In the genomic region with DNA sequence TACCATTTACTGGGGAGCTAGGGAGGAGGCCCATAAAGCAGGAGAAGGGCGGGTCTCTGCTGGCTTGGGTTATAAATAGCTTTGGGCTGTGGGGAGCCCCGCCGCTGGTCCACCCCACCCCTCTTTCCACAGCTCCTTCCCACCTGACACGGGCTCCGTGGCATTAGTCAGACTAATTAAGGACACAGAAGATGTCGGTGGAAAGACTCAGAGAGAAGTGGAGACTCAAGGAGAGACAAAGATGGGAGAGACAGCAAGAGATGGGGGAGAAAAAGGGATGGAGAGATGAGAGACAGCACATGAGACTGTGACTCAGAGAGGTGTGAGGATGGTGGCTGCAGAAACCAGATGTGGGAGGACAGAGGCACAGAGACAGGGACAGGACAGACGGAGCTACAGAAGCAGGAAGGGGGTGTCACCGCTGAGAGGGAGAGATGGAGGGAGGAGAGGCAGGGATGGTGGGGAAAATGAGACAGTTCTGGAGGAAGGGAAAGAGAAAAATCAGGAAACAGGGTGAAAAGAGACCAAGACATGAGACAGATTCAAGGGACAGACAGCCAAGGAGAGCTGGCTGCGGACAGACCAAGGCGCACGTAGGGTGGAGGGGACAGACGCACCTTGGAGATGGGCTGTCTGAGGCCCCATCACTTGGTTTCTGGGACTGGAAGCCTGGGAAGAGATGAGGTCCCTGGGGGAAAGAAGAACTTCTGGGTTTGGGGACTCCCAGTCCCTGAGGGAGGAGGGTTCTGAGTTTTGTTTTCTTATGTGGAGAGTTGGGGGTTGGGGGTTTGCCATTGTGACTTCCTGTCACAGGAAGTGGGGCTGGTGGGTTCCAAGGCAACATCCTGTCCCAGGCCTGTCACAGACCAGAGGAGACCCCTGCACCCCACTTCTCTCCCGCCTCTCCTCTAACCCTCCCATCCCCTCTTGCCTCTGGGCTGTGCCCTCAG, we compare ENCODE assay signal across 9 cellular contexts. TPM values are rescaled to one million over a fixed set of nuclear protein-coding genes. Genes with fewer than 3 reads are reported as not detected.
DNase-seq lines count a peak whose midpoint lies in the region; ATAC-seq, FAIRE-seq and TF ChIP-seq lines count a peak whose summit lies in the region.
"Had no signal": no experiment of that assay in that cellular context is flagged by ENCODE, and none has a peak within 500 bp of the region (broad histone marks: within the 10 kb centered on the region; RNA-seq: fewer than 3 reads in every experiment).

No MANE protein-coding gene starts in this region.

- no peaks in the 10 kb centered on the region for H3K9me3 Mint-ChIP-seq in activated CD8-positive, alpha-beta T cell treated with anti-CD3 and anti-CD28 coated beads, Interleukin-2, amount 10 ng/mL, durations not matched to agents 7 days and 5 days (ENCODE audit: insufficient read depth)

- H3K36me3 ChIP-seq in HUES64 (ENCODE audit: insufficient read depth, low read length): peaks cover 11% of the 10 kb centered on the region
- no peaks in the 10 kb centered on the region for H3K36me3 ChIP-seq in hepatocyte (replicated peaks; ENCODE audit: insufficient read depth, low read depth)
- peaks cover 23 to 43% (median 39%) of the 10 kb centered on the region in 4 donors for H3K36me3 ChIP-seq in stomach

- peak; percentile 90 for DNase-seq in activated CD8-positive, alpha-beta T cell treated with anti-CD3 and anti-CD28 coated beads, Interleukin-2, amount 10 ng/mL, durations not matched to agents 7 days and 5 days
- DNase-seq in hepatocyte (ENCODE audit: low spot score): no peak
- no peak for DNase-seq in stomach
- DNase-seq in H54 (ENCODE audit: insufficient read length, low spot score): no peak
- no peak for DNase-seq in Right ventricle myocardium superior
- no peak for DNase-seq in AML-193 (lab: John Stamatoyannopoulos, UW)

- no peak for TF ChIP-seq POLR2A in stomach (IDR thresholded peaks at IDR 0.05)
- no peak for TF ChIP-seq POLR2A in H54 (IDR thresholded peaks at IDR 0.05; ENCODE audit: low read depth, low read length)

- H3K9me2 ChIP-seq in hepatocyte (replicated peaks; ENCODE audit: insufficient read depth): no peaks in the 10 kb centered on the region

- H3K9me3 ChIP-seq in HUES64 (ENCODE audit: insufficient read depth, low read depth, low read length) (no peaks in the 10 kb centered on the region), hepatocyte (ENCODE audit: low read depth) (no peaks in the 10 kb centered on the region), stomach (no peaks in the 10 kb centered on the region)

- no peak for TF ChIP-seq CTCF in hepatocyte (IDR thresholded peaks at IDR 0.05; ENCODE audit: poor library complexity)
- no peak for TF ChIP-seq CTCF in stomach (IDR thresholded peaks at IDR 0.05)

- peaks cover 27% of the 10 kb centered on the region for H3K79me2 ChIP-seq in hepatocyte

- H4K20me1 ChIP-seq in hepatocyte (ENCODE audit: insufficient read depth, poor library complexity, severe bottlenecking): no peaks in the 10 kb centered on the region

- FAIRE-seq in H54 (lab: Jason Lieb, UNC): no peak

- no peak overlapping the region for H2AFZ ChIP-seq in hepatocyte

- peaks cover 64% of the 10 kb centered on the region for H3K4me1 Mint-ChIP-seq in activated CD8-positive, alpha-beta T cell treated with anti-CD3 and anti-CD28 coated beads, Interleukin-2, amount 10 ng/mL, durations not matched to agents 7 days and 5 days (ENCODE audit: low read depth)

- no peak for TF ChIP-seq EP300 in stomach (IDR thresholded peaks at IDR 0.05)

- peaks cover 77% of the 10 kb centered on the region for H3K36me3 Mint-ChIP-seq in activated CD8-positive, alpha-beta T cell treated with anti-CD3 and anti-CD28 coated beads, Interleukin-2, amount 10 ng/mL, durations not matched to agents 7 days and 5 days (ENCODE audit: low read depth)

- intact Hi-C loops in stomach (cut with DNase I; ENCODE audit: low total_unique reads): no loop called here
- intact Hi-C loops in Right ventricle myocardium superior (cut with DNase I): no loop called here

- peak overlapping the region; percentile 91 for H3K27ac Mint-ChIP-seq in activated CD8-positive, alpha-beta T cell treated with anti-CD3 and anti-CD28 coated beads, Interleukin-2, amount 10 ng/mL, durations not matched to agents 7 days and 5 days

- H3K9ac ChIP-seq in HUES64 (ENCODE audit: low read depth, low read length): peak overlapping the region; percentile 37; the same call in 1 of the 2 replicates

- H3K27me3 ChIP-seq in HUES64 (ENCODE audit: insufficient read depth, low read length): peaks cover 16% of the 10 kb centered on the region
- no peaks in the 10 kb centered on the region for H3K27me3 ChIP-seq in hepatocyte
- H3K27me3 ChIP-seq in stomach: no peaks in the 10 kb centered on the region

- peak overlapping the region; percentile 51 for H3K4me2 ChIP-seq in hepatocyte

- POLR2A ChIA-PET in activated CD8-positive, alpha-beta T cell treated with anti-CD3 and anti-CD28 coated beads, Interleukin-2, amount 10 ng/mL, durations not matched to agents 7 days and 5 days (lab: Charles Lee): interaction anchor here (0.7 to 11.6 kb wide), 9 partner anchors 13 to 233 kb away, joined by 3 to 241 read pairs (median 12); partner anchors contain the start of genes CD79A, ERFL, RPS19 and ZNF574

- 75% methylated on average over 10 of the region's 13 CpGs for WGBS in HUES64
- WGBS in hepatocyte (ENCODE audit: low lambda C conversion rate, missing lambda C conversion rate): 84% methylated on average over 12 of the region's 13 CpGs
- 42 to 47% (median 45%) methylated on average over 13 of the region's 13 CpGs for WGBS in stomach, 5 donors

- H3K27ac ChIP-seq in HUES64 (ENCODE audit: low read depth, low read length) (peak overlapping the region; percentile 71), hepatocyte (peak overlapping the region; percentile 85), stomach (peak overlapping the region; percentile 56 to 80 (median 71))

- peak overlapping the region; percentile 80 for H3K4me3 Mint-ChIP-seq in activated CD8-positive, alpha-beta T cell treated with anti-CD3 and anti-CD28 coated beads, Interleukin-2, amount 10 ng/mL, durations not matched to agents 7 days and 5 days

- H3K4me1 ChIP-seq in HUES64 (ENCODE audit: insufficient read depth, low read length): peaks cover 17% of the 10 kb centered on the region
- peaks cover 13% of the 10 kb centered on the region for H3K4me1 ChIP-seq in hepatocyte (ENCODE audit: insufficient read depth)
- peaks cover 33 to 59% (median 49%) of the 10 kb centered on the region in 4 donors for H3K4me1 ChIP-seq in stomach

- H3K4me3 ChIP-seq in HUES64 (ENCODE audit: low read length) (0 out of 2 replicates have a peak overlapping the region, but pooled peaks have one; percentile 9), hepatocyte (no peak overlapping the region), stomach (peak overlapping the region; percentile 8 to 96 (median 52))

- ATAC-seq in activated CD8-positive, alpha-beta T cell treated with anti-CD3 and anti-CD28 coated beads, Interleukin-2, amount 10 ng/mL, durations not matched to agents 7 days and 5 days: peak; percentile 20
- ATAC-seq in HG03139 (IDR thresholded peaks at IDR 0.05; ENCODE audit: unreplicated experiment) (no peak), Right ventricle myocardium superior (ENCODE audit: poor library complexity) (no peak)

- no peaks in the 10 kb centered on the region for H3K27me3 Mint-ChIP-seq in activated CD8-positive, alpha-beta T cell treated with anti-CD3 and anti-CD28 coated beads, Interleukin-2, amount 10 ng/mL, durations not matched to agents 7 days and 5 days (ENCODE audit: low read depth)

- CTCF ChIA-PET in activated CD8-positive, alpha-beta T cell treated with anti-CD3 and anti-CD28 coated beads, Interleukin-2, amount 10 ng/mL, durations not matched to agents 7 days and 5 days (lab: Charles Lee): interaction anchor here (0.7 to 11.7 kb wide), 13 partner anchors 9 to 148 kb away, joined by 3 to 176 read pairs (median 7); partner anchors contain the start of genes CD79A and RPS19

RNA-seq across cellular contexts. Expression of gene ARHGEF1, which starts 4.1 kb away (rescaled TPM):
- 26.3 TPM for polyA plus RNA-seq in HUES64 (2013, experiment 1 of 2)
- 32.8 TPM for polyA plus RNA-seq in HUES64 (2013, experiment 2 of 2)
- total RNA-seq in activated CD8-positive, alpha-beta T cell treated with anti-CD3 and anti-CD28 coated beads, Interleukin-2, amount 10 ng/mL, durations not matched to agents 7 days and 5 days: 100 to 1,000 TPM; 515 to 537 TPM
- total RNA-seq in hepatocyte (22.1 and 29.7 TPM in 2 replicates), stomach (100 to 1,000 TPM in 4 of 5 donors, 10 to 100 TPM in 1; 40.8 to 329 (median 224) TPM), Right ventricle myocardium superior (30.1 TPM)
- polyA plus RNA-seq in hepatocyte (67.8 and 71.7 TPM in 2 replicates), stomach (100 to 1,000 TPM in 2 of 3 donors, 10 to 100 TPM in 1; 62.0 to 109 (median 106) TPM)

RNA-seq across cellular contexts. Expression of gene CD79A, which starts 10.0 kb away (rescaled TPM):
- polyA plus RNA-seq in HUES64 (2013, experiment 1 of 2): 0.25 TPM
- 0.44 TPM for polyA plus RNA-seq in HUES64 (2013, experiment 2 of 2)
- 10 to 100 TPM; 17.4 to 21.5 TPM for total RNA-seq in activated CD8-positive, alpha-beta T cell treated with anti-CD3 and anti-CD28 coated beads, Interleukin-2, amount 10 ng/mL, durations not matched to agents 7 days and 5 days
- total RNA-seq in hepatocyte (0.37 TPM in 1 of 2 replicates, not detected in the other), stomach (1 to 10 TPM in 2 of 5 donors, not detected in 3; 2.4 to 3.5 TPM), Right ventricle myocardium superior (not detected)
- polyA plus RNA-seq in hepatocyte (0.27 TPM in 1 of 2 replicates, not detected in the other), stomach (10 to 100 TPM in 1 of 3 donors, 1 to 10 TPM in 2; 1.5 to 18.7 (median 3.2) TPM)

RNA-seq across cellular contexts. Expression of gene RPS19, which starts 27.0 kb away (rescaled TPM):
- polyA plus RNA-seq in HUES64 (2013, experiment 1 of 2): 3,403 TPM
- polyA plus RNA-seq in HUES64 (2013, experiment 2 of 2): 3,620 TPM
- total RNA-seq in activated CD8-positive, alpha-beta T cell treated with anti-CD3 and anti-CD28 coated beads, Interleukin-2, amount 10 ng/mL, durations not matched to agents 7 days and 5 days: 1,000 to 10,000 TPM; 3,024 to 3,056 TPM
- total RNA-seq in hepatocyte: 740 and 840 TPM in 2 replicates
- polyA plus RNA-seq in hepatocyte: 1,425 and 1,529 TPM in 2 replicates
- total RNA-seq in stomach: 1,000 to 10,000 TPM in 3 of 5 donors, 100 to 1,000 TPM in 2; 394 to 1,489 (median 1,008) TPM
- polyA plus RNA-seq in stomach: 1,000 to 10,000 TPM; 2,818 to 4,242 (median 2,979) TPM
- 586 TPM for total RNA-seq in Right ventricle myocardium superior

RNA-seq across cellular contexts. Expression of gene ERFL, which starts 41.2 kb away (rescaled TPM):
- not detected for polyA plus RNA-seq in HUES64 (2013, experiment 1 of 2)
- not detected for polyA plus RNA-seq in HUES64 (2013, experiment 2 of 2)
- total RNA-seq in activated CD8-positive, alpha-beta T cell treated with anti-CD3 and anti-CD28 coated beads, Interleukin-2, amount 10 ng/mL, durations not matched to agents 7 days and 5 days: 1 to 10 TPM in 1 of 2 experiments, under 1 TPM in 1; 0.84 to 1.1 TPM
- total RNA-seq in hepatocyte (0.53 TPM in 1 of 2 replicates, not detected in the other), stomach (not detected), Right ventricle myocardium superior (not detected)
- polyA plus RNA-seq in hepatocyte (not detected in 2 replicates), stomach (under 1 TPM in 1 of 3 donors, not detected in 2; 0.25 TPM)
- total RNA-seq: skeletal muscle tissue had no signal

RNA-seq across cellular contexts. Expression of gene DMRTC2, which starts 42.2 kb away (rescaled TPM):
- not detected for polyA plus RNA-seq in HUES64 (2013, experiment 1 of 2)
- not detected for polyA plus RNA-seq in HUES64 (2013, experiment 2 of 2)
- total RNA-seq in activated CD8-positive, alpha-beta T cell treated with anti-CD3 and anti-CD28 coated beads, Interleukin-2, amount 10 ng/mL, durations not matched to agents 7 days and 5 days: not detected
- total RNA-seq in hepatocyte (not detected in 2 replicates), stomach (not detected), Right ventricle myocardium superior (not detected)
- polyA plus RNA-seq in hepatocyte (not detected in 2 replicates), stomach (not detected)
- total RNA-seq: skeletal muscle tissue had no signal

Comparison
In these comparisons a context has a peak if more than half of its experiments do, and no peak if none do; other contexts are left out.
1. RNA of gene CD79A, which starts 10.0 kb away (total RNA-seq): 17.4 to 21.5 TPM in activated CD8-positive, alpha-beta T cell treated with anti-CD3 and anti-CD28 coated beads, Interleukin-2, amount 10 ng/mL, durations not matched to agents 7 days and 5 days; 0.37 TPM in hepatocyte, not detected in Right ventricle myocardium superior (single experiment) and 2.4 to 3.5 TPM in stomach; every median in the first group is over 4 times any median in the second.
2. Peak in every context shown above with its lines, with median percentiles within 50 percentile points of each other: H3K27ac ChIP-seq.